16 cellular contexts compared by ENCODE assay signal in genomic region chr19:39265321-39265916, GRCh38. TPM values are rescaled to one million over a fixed set of nuclear protein-coding genes. Genes with fewer than 3 reads are reported as not detected.
DNase-seq lines count a peak whose midpoint lies in the region; ATAC-seq and TF ChIP-seq lines count a peak whose summit lies in the region.
"Had no signal": no experiment of that assay in that cellular context is flagged by ENCODE, and none has a peak within 500 bp of the region (broad histone marks: within the 10 kb centered on the region; RNA-seq: fewer than 3 reads in every experiment).

No MANE protein-coding gene starts in this region.

- H3K36me3 ChIP-seq in iPS-15b (ENCODE audit: control insufficient read depth, insufficient read depth, low read length), result no peaks in the 10 kb centered on the region
- no peaks in the 10 kb centered on the region for H3K36me3 ChIP-seq in upper lobe of right lung
- H3K36me3 ChIP-seq in tibial artery, result no peaks in the 10 kb centered on the region
- H3K36me3 ChIP-seq: heart right ventricle, sigmoid colon had no signal

- intact Hi-C loops in upper lobe of right lung (cut with DNase I), result no loop called here
- intact Hi-C loops in tibial artery (cut with DNase I; ENCODE audit: low total_unique reads), result no loop called here

- H3K4me1 ChIP-seq in iPS-15b (ENCODE audit: control insufficient read depth, insufficient read depth, low read length), result no peaks in the 10 kb centered on the region
- no peaks in the 10 kb centered on the region for H3K4me1 ChIP-seq in upper lobe of right lung
- H3K4me1 ChIP-seq in tibial artery, result peaks cover 0 to 16% (median 5%) of the 10 kb centered on the region in 4 donors

- TF ChIP-seq CTCF in upper lobe of right lung (IDR thresholded peaks at IDR 0.05), result no peak
- TF ChIP-seq CTCF in tibial artery (IDR thresholded peaks at IDR 0.05), result no peak

- peak overlapping the region; percentile 41 for H3K4me3 ChIP-seq in iPS-15b (ENCODE audit: low read depth, low read length)
- H3K4me3 ChIP-seq in upper lobe of right lung, result no peak overlapping the region
- no peak overlapping the region for H3K4me3 ChIP-seq in tibial artery
- H3K4me3 ChIP-seq: heart right ventricle, lung, sigmoid colon had no signal

- ATAC-seq in upper lobe of right lung, result peak; percentile 18
- ATAC-seq in HG02642 (IDR thresholded peaks at IDR 0.05; ENCODE audit: poor library complexity, unreplicated experiment), result no peak

- H3K27ac ChIP-seq in upper lobe of right lung, result no peak overlapping the region
- H3K27ac ChIP-seq in tibial artery, result no peak overlapping the region
- H3K27ac ChIP-seq: epithelial cell of prostate, heart right ventricle, sigmoid colon had no signal

- peak; percentile 6 for DNase-seq in NCI-H1092 treated with DMSO at 0.1 percent for 48 hours (lab: John Stamatoyannopoulos, UW)
- no peak for DNase-seq in NCI-H1092 (lab: John Stamatoyannopoulos, UW)
- DNase-seq in stimulated activated CD4-positive, alpha-beta T cell treated with anti-CD3 and anti-CD28 coated beads, Interleukin-4, amount 100 ng/mL, for 1 hour, result peak; percentile 9
- DNase-seq in stimulated activated CD4-positive, alpha-beta T cell treated with anti-CD3 and anti-CD28 coated beads, Interleukin-12 subunit alpha, Interleukin-12 subunit beta, amount 100 ng/mL, for 4 hours, result no peak
- DNase-seq in upper lobe of right lung, result peak; percentile 52
- no peak for DNase-seq in tibial artery
- DNase-seq: heart right ventricle, NCI-H526, sigmoid colon had no signal

- no peak overlapping the region for H3K9ac ChIP-seq in iPS-15b (ENCODE audit: low read depth, low read length)

- no peaks in the 10 kb centered on the region for H3K9me3 ChIP-seq in iPS-15b (ENCODE audit: control insufficient read depth, insufficient read depth, low read length)
- no peaks in the 10 kb centered on the region for H3K9me3 ChIP-seq in upper lobe of right lung
- H3K9me3 ChIP-seq in tibial artery, result no peaks in the 10 kb centered on the region
- H3K9me3 ChIP-seq: heart right ventricle, sigmoid colon had no signal

- H3K27me3 ChIP-seq in iPS-15b (ENCODE audit: control insufficient read depth, insufficient read depth, low read length) (peaks cover 52% of the 10 kb centered on the region), upper lobe of right lung (peaks cover 55% of the 10 kb centered on the region), tibial artery (peaks cover 0 to 76% of the 10 kb centered on the region in 2 donors)

RNA-seq across cellular contexts. Expression of gene IFNL2, which starts 2.8 kb away (rescaled TPM):
- not detected for total RNA-seq in upper lobe of right lung
- total RNA-seq: chondrocyte, heart right ventricle, lung, neural crest cell, sigmoid colon had no signal

RNA-seq across cellular contexts. Expression of gene IFNL4, which starts 16.8 kb away (rescaled TPM):
- total RNA-seq in upper lobe of right lung, result not detected
- total RNA-seq: activated naive CD4-positive, alpha-beta T cell treated with anti-CD3 and anti-CD28 coated beads, Interleukin-2, amount 50 U/mL, for 72 hours; chondrocyte; heart right ventricle; lung; neural crest cell; sigmoid colon had no signal

RNA-seq across cellular contexts. Expression of gene IFNL3, which starts 20.6 kb away (rescaled TPM):
- total RNA-seq in upper lobe of right lung, result not detected
- total RNA-seq: chondrocyte, heart right ventricle, lung, neural crest cell, sigmoid colon had no signal

RNA-seq across cellular contexts. Expression of gene IFNL1, which starts 30.8 kb away (rescaled TPM):
- not detected for total RNA-seq in upper lobe of right lung
- total RNA-seq: chondrocyte, heart right ventricle, lung, neural crest cell, sigmoid colon had no signal

RNA-seq across cellular contexts. Expression of gene LRFN1, which starts 55.2 kb away (rescaled TPM):
- total RNA-seq in upper lobe of right lung, result 2.2 TPM

Comparison
In these comparisons a context has a peak if more than half of its experiments do, and no peak if none do; other contexts are left out.
1. DNase-seq: peak in NCI-H1092 treated with DMSO at 0.1 percent for 48 hours (single experiment), stimulated activated CD4-positive, alpha-beta T cell treated with anti-CD3 and anti-CD28 coated beads, Interleukin-4, amount 100 ng/mL, for 1 hour (single experiment) and upper lobe of right lung (single experiment); none in NCI-H1092 (single experiment), stimulated activated CD4-positive, alpha-beta T cell treated with anti-CD3 and anti-CD28 coated beads, Interleukin-12 subunit alpha, Interleukin-12 subunit beta, amount 100 ng/mL, for 4 hours (single experiment) and tibial artery (0 of 2).